ENCODE assay signal across 8 cellular contexts in the genomic region with DNA sequence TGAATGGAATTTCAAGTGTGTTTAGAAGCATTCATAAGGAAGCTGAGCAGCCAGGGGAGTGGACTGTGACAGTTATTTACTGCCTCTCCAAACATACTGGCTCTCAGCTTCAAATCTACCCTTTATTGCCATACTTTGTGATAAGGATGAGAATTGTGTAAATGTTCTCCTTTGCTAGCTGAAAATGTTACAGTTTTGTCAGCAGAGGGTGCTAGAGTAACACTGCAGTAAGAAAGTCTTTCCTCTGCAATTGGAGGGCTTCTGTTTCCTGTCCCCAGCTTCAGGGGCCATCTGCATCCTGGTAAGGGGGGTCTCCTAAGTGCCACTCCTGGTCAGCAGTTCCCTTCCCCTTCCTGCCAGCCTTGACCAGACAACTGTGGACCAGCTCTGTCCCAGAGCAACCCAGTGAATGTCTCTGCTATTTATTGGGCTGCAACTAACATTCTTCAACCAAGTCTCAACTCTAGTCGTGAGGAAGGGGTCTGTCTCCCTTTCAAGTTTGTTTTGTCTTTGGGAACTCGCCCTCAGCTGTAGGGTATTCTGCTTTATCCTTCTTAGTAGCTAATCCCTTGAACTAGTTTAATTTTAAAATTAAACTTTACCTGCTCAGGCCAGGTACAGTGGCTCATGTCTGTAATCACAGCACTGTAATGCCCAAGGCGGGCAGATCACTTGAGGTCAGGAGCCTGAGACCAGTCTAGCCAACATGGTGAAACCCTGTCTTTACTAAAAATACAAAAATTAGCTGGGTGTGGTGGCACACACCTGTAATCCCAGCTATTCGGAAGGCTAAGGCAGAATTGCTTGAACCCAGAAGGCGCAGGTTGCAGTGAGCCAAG. TPM values are rescaled to one million over a fixed set of nuclear protein-coding genes. Genes with fewer than 3 reads are reported as not detected.
DNase-seq lines count a peak whose midpoint lies in the region; ATAC-seq, FAIRE-seq and TF ChIP-seq lines count a peak whose summit lies in the region.

No MANE protein-coding gene starts in this region.

- TF ChIP-seq RAD21 in Ishikawa (IDR thresholded peaks at IDR 0.05; ENCODE audit: low read depth) (peak; percentile 89), HepG2 (CRISPR knock-in tag; IDR thresholded peaks at IDR 0.05) (peak; percentile 87)

- H3K9me3 ChIP-seq in HepG2 (ENCODE audit: low read length): 0 out of 2 replicates have a peak, but pooled peaks cover 3% of the 10 kb centered on the region
- H3K9me3 ChIP-seq in tibial nerve: no peaks in the 10 kb centered on the region

- DNase-seq in AG08395 (ENCODE audit: low spot score) (peak; percentile 65), GM06990 (ENCODE audit: extremely low read depth, insufficient read length) (peak; percentile 39), SHP77 treated with DMSO at 0.1 percent for 48 hours (lab: John Stamatoyannopoulos, UW) (peak; percentile 66), dedifferentiated amniotic fluid mesenchymal stem cell (ENCODE audit: extremely low spot score) (peak; percentile 43), HepG2 (ENCODE audit: low spot score) (peak; percentile 60), tibial nerve (ENCODE audit: low spot score in 2 of 2) (no peak)

- peaks cover 34% of the 10 kb centered on the region for H3K79me2 ChIP-seq in HepG2 (ENCODE audit: insufficient read depth, low read length)

- H3K27ac ChIP-seq in HepG2 (ENCODE audit: extremely low read length, insufficient read depth, low read length): no peak overlapping the region
- no peak overlapping the region for H3K27ac ChIP-seq in tibial nerve

- POLR2A ChIA-PET in HepG2 (lab: Yijun Ruan, JAX): interaction anchor here (1.0 to 1.6 kb wide), 6 partner anchors 21 to 418 kb away, joined by 3 to 11 read pairs (median 5); partner anchors contain the start of gene FNIP1

- no peaks in the 10 kb centered on the region for H4K20me1 ChIP-seq in HepG2 (ENCODE audit: insufficient read depth, low read length)

- H3K4me3 ChIP-seq in GM06990 (replicated peaks; ENCODE audit: low read depth, low read length): no peak overlapping the region
- H3K4me3 ChIP-seq in HepG2 (replicated peaks in 1 of 3; ENCODE audit: insufficient read depth in 1 of 3, low read depth in 2 of 3, low read length in 3 of 3): no peak overlapping the region
- no peak overlapping the region for H3K4me3 ChIP-seq in tibial nerve

- no peak overlapping the region for H2AFZ ChIP-seq in HepG2 (ENCODE audit: low read length)

- no peaks in the 10 kb centered on the region for H3K36me3 ChIP-seq in GM06990 (ENCODE audit: control insufficient read depth, insufficient read depth, low read length)
- H3K36me3 ChIP-seq in HepG2 (replicated peaks in 1 of 2; ENCODE audit: control insufficient read depth in 1 of 2, insufficient read depth in 2 of 2, low read length in 2 of 2): peaks cover 2 to 28% of the 10 kb centered on the region in 2 experiments; a peak in 4 of 5 replicates
- H3K36me3 ChIP-seq in tibial nerve: peaks cover 0 to 8% (median 0%) of the 10 kb centered on the region in 3 donors

- H3K27me3 ChIP-seq in GM06990 (replicated peaks; ENCODE audit: control insufficient read depth, insufficient read depth, low read length) (no peaks in the 10 kb centered on the region), HepG2 (ENCODE audit: control insufficient read depth in 1 of 2, insufficient read depth in 2 of 2, low read length in 2 of 2) (no peaks in the 10 kb centered on the region), tibial nerve (no peaks in the 10 kb centered on the region)

- no peak for TF ChIP-seq EP300 in Ishikawa (IDR thresholded peaks at IDR 0.05; ENCODE audit: borderline replicate concordance)
- no peak for TF ChIP-seq EP300 in HepG2 (IDR thresholded peaks at IDR 0.05; ENCODE audit: low read depth in 2 of 2, low read length in 2 of 2)
- no peak for TF ChIP-seq EP300 in HepG2 (CRISPR knock-in tag; IDR thresholded peaks at IDR 0.05; ENCODE audit: borderline replicate concordance)
- no peak for TF ChIP-seq EP300 in tibial nerve (IDR thresholded peaks at IDR 0.05)

- in situ Hi-C loops in HepG2 (cut with HindIII; ENCODE audit: extremely low pct_ligation_motif_present, low pct_unique_long_range_greater_than_20kb): loop anchor here (10.0 kb wide), 1 partner anchor 415 kb away; no protein-coding TSS in a partner anchor

- intact Hi-C loops in HepG2 (cut with micrococcal nuclease; ENCODE audit: unreplicated experiment): loop anchor here (1.0 to 5.0 kb wide), 4 partner anchors 46 to 474 kb away; partner anchors contain the start of genes FNIP1 and RAPGEF6

- peak; percentile 73 for FAIRE-seq in HepG2 (lab: Jason Lieb, UNC)

- 92% methylated on average over 5 of the region's 5 CpGs for WGBS in HepG2 (ENCODE audit: low lambda C conversion rate)
- WGBS in tibial nerve, 2 donors: 70 to 71% methylated on average over 5 of the region's 5 CpGs

- TF ChIP-seq CTCF in GM06990 (IDR thresholded peaks at IDR 0.05; ENCODE audit: insufficient read depth, low read length, poor library complexity, severe bottlenecking): peak; percentile 82
- peak; percentile 87 for TF ChIP-seq CTCF in HepG2 (CRISPR knock-in tag; IDR thresholded peaks at IDR 0.05)
- TF ChIP-seq CTCF in tibial nerve (IDR thresholded peaks at IDR 0.05): peak; percentile 74 to 85 (median 77)

- H3K4me1 ChIP-seq in HepG2 (ENCODE audit: insufficient read depth, low read length): peaks cover 15% of the 10 kb centered on the region; the same call in 1 of the 2 replicates
- peaks cover 0 to 23% (median 13%) of the 10 kb centered on the region in 4 donors for H3K4me1 ChIP-seq in tibial nerve

- TF ChIP-seq POLR2A in HepG2 (IDR thresholded peaks at IDR 0.05; ENCODE audit: insufficient read depth in 1 of 2, low read depth in 2 of 2, low read length in 2 of 2): no peak
- no peak for TF ChIP-seq POLR2A in tibial nerve (IDR thresholded peaks at IDR 0.05)

- H3K9ac ChIP-seq in HepG2 (ENCODE audit: insufficient read depth, low read depth, low read length): no peak overlapping the region

- BruUV-seq in HepG2 (replicated peaks; lab: Mats Ljungman, UMichigan): no TSS peak

- CTCF ChIA-PET in HepG2 (lab: Yijun Ruan, JAX; ENCODE audit: low intra/inter-chr PET ratio, low total read pairs): interaction anchor here (0.9 to 1.5 kb wide), 2 partner anchors 51 to 418 kb away, joined by 4 to 7 read pairs; no protein-coding TSS in a partner anchor

- ATAC-seq in HepG2 (peak; percentile 86), GM21737 (IDR thresholded peaks at IDR 0.05; ENCODE audit: unreplicated experiment) (no peak)

- no peak overlapping the region for H3K4me2 ChIP-seq in HepG2 (ENCODE audit: low read depth, low read length)

TF ChIP-seq in Ishikawa, 13 proteins besides CTCF, POLR2A, EP300 and RAD21 (continues in another document):
- TF ChIP-seq FOXM1 (IDR thresholded peaks at IDR 0.05; ENCODE audit: borderline replicate concordance, low read depth) (no peak), CREB1 (IDR thresholded peaks at IDR 0.05; ENCODE audit: low read depth) (no peak), TEAD4 (IDR thresholded peaks at IDR 0.05) (no peak), EGR1 (IDR thresholded peaks at IDR 0.05) (no peak), YY1 (IDR thresholded peaks at IDR 0.05; ENCODE audit: low read depth) (no peak), CEBPB (IDR thresholded peaks at IDR 0.05) (no peak)
- TF ChIP-seq, protein P1, sequence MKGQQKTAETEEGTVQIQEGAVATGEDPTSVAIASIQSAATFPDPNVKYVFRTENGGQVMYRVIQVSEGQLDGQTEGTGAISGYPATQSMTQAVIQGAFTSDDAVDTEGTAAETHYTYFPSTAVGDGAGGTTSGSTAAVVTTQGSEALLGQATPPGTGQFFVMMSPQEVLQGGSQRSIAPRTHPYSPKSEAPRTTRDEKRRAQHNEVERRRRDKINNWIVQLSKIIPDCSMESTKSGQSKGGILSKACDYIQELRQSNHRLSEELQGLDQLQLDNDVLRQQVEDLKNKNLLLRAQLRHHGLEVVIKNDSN (IDR thresholded peaks at IDR 0.05): no peak

TF ChIP-seq in HepG2, 621 proteins besides CTCF, POLR2A, EP300 and RAD21 (continues in another document):
- peak; percentile 60; the same call in 1 of the 2 replicates for TF ChIP-seq DNMT3B (CRISPR knock-in tag; conservative IDR thresholded peaks at IDR 0.05)
- no peak for TF ChIP-seq ZNF678 (CRISPR knock-in tag; IDR thresholded peaks at IDR 0.05)
- peak; percentile 18; the same call in 1 of the 2 replicates for TF ChIP-seq BCL6 (CRISPR knock-in tag; IDR thresholded peaks at IDR 0.05)
- no peak for TF ChIP-seq ZNF496 (CRISPR knock-in tag; IDR thresholded peaks at IDR 0.05; ENCODE audit: insufficient replicate concordance)
- TF ChIP-seq ZZZ3 (CRISPR knock-in tag; IDR thresholded peaks at IDR 0.05; ENCODE audit: borderline replicate concordance): no peak
- no peak for TF ChIP-seq KLF12 (CRISPR knock-in tag; IDR thresholded peaks at IDR 0.05; ENCODE audit: borderline replicate concordance)

RNA-seq across cellular contexts. Expression of gene RAPGEF6, which starts 45.3 kb away (rescaled TPM):
- total RNA-seq in HepG2 (2016; rRNA removed; fragmentation: Illumina TruSeq; extraction: Trizol) (23.3 and 24.6 TPM in 2 replicates), tibial nerve (10 to 100 TPM; 25.1 to 36.4 (median 26.6) TPM)
- total RNA-seq in HepG2 (2016; cell fraction: cytosol; rRNA removed; fragmentation: Illumina TruSeq; extraction: Trizol; ENCODE audit: low read depth): 7.5 and 10.7 TPM in 2 replicates
- total RNA-seq in HepG2 (2016; cell fraction: insoluble cytoplasmic fraction; rRNA removed; fragmentation: Illumina TruSeq; extraction: Trizol): 20.2 and 24.5 TPM in 2 replicates
- total RNA-seq in HepG2 (2016; cell fraction: membrane; rRNA removed; fragmentation: Illumina TruSeq; extraction: Trizol): 7.0 and 11.4 TPM in 2 replicates
- 45.4 and 49.6 TPM in 2 replicates for total RNA-seq in HepG2 (2016; cell fraction: nucleus; rRNA removed; fragmentation: Illumina TruSeq; extraction: Trizol)
- polyA plus RNA-seq in HepG2 (2011; rRNA removed): 7.3 and 7.7 TPM in 2 replicates
- polyA plus RNA-seq in HepG2 (2011; cell fraction: cytosol; rRNA removed): 3.5 and 5.4 TPM in 2 replicates
- 8.0 and 8.2 TPM in 2 replicates for polyA plus RNA-seq in HepG2 (2011; cell fraction: nucleus; rRNA removed)
- 7.9 and 14.6 TPM in 2 replicates for polyA plus RNA-seq in HepG2 (2012)
- polyA plus RNA-seq in HepG2 (2016; cell fraction: cytosol; fragmentation: Illumina TruSeq; extraction: Trizol; ENCODE audit: low read depth): 0.24 and 0.26 TPM in 2 replicates
- polyA plus RNA-seq in HepG2 (2016; cell fraction: insoluble cytoplasmic fraction; fragmentation: Illumina TruSeq; extraction: Trizol; ENCODE audit: low read depth): 6.9 and 7.6 TPM in 2 replicates
- 0.79 and 1.0 TPM in 2 replicates for polyA plus RNA-seq in HepG2 (2016; cell fraction: membrane; fragmentation: Illumina TruSeq; extraction: Trizol; ENCODE audit: low read depth)
- 9.7 TPM in 2 replicates for polyA plus RNA-seq in HepG2 (2016; cell fraction: nucleus; fragmentation: Illumina TruSeq; extraction: Trizol; ENCODE audit: insufficient read depth, low read depth)
- polyA minus RNA-seq in HepG2 (2011; rRNA and poly(A)+ RNA removed; ENCODE audit: low replicate concordance): 20.8 and 24.5 TPM in 2 replicates
- 14.7 and 19.0 TPM in 2 replicates for polyA minus RNA-seq in HepG2 (2011; cell fraction: cytosol; rRNA and poly(A)+ RNA removed)
- polyA minus RNA-seq in HepG2 (2011; cell fraction: nucleus; rRNA and poly(A)+ RNA removed): 125 and 131 TPM in 2 replicates

Comparison
In these comparisons a context has a peak if more than half of its experiments do, and no peak if none do; other contexts are left out.
1. DNase-seq: peak in AG08395 (single experiment), GM06990 (single experiment), SHP77 treated with DMSO at 0.1 percent for 48 hours (single experiment), dedifferentiated amniotic fluid mesenchymal stem cell (single experiment) and HepG2 (single experiment); none in tibial nerve (0 of 2).
2. Peak in every context shown above with its lines, with median percentiles within 50 percentile points of each other: CTCF ChIP-seq.